In the genomic region with DNA sequence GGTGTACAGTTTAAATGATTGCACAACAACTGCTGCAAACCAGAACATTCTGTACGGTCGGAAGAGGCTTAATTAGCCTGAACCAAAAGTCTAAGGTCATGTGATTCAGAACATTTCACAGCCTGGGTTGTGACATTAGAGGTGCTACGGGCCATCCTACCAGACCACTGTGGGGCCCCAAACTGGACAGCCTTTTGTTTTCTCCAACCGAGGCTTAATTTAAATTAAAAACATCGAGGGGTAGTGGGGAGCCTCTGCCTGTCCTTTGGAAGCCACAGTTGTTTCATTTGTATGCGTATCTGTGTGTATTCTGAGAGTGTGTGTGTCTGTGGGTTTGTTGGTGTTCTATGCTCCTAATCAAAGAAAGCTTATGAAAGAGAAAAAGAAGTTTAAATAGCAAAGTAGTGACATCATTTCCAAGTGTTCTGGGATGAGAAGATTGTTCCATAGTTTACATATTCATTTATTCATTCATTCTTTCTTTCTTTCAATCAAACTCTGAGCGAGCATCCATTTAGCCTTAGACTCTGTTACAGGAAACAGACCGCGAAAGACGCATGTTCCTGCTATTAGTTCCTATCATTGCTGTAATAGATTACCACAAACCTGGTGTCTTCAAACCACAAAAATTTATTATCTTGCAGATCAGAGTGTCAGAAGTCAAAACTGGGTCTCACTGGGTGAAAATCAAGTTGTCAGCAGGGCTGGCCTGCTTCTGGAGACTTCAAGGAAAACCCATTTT, we compare ENCODE assay signal across 1 cellular context.
TF ChIP-seq lines count a peak whose summit lies in the region.

No MANE protein-coding gene starts in this region.

TF ChIP-seq in HepG2, 621 proteins besides CTCF, POLR2A, EP300 and RAD21 (continued from another document):
- TF ChIP-seq, protein P1, sequence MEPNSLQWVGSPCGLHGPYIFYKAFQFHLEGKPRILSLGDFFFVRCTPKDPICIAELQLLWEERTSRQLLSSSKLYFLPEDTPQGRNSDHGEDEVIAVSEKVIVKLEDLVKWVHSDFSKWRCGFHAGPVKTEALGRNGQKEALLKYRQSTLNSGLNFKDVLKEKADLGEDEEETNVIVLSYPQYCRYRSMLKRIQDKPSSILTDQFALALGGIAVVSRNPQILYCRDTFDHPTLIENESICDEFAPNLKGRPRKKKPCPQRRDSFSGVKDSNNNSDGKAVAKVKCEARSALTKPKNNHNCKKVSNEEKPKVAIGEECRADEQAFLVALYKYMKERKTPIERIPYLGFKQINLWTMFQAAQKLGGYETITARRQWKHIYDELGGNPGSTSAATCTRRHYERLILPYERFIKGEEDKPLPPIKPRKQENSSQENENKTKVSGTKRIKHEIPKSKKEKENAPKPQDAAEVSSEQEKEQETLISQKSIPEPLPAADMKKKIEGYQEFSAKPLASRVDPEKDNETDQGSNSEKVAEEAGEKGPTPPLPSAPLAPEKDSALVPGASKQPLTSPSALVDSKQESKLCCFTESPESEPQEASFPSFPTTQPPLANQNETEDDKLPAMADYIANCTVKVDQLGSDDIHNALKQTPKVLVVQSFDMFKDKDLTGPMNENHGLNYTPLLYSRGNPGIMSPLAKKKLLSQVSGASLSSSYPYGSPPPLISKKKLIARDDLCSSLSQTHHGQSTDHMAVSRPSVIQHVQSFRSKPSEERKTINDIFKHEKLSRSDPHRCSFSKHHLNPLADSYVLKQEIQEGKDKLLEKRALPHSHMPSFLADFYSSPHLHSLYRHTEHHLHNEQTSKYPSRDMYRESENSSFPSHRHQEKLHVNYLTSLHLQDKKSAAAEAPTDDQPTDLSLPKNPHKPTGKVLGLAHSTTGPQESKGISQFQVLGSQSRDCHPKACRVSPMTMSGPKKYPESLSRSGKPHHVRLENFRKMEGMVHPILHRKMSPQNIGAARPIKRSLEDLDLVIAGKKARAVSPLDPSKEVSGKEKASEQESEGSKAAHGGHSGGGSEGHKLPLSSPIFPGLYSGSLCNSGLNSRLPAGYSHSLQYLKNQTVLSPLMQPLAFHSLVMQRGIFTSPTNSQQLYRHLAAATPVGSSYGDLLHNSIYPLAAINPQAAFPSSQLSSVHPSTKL (CRISPR knock-in tag; IDR thresholded peaks at IDR 0.05), result 0 out of 2 replicates have a peak, but pooled peaks have one; percentile 12
- TF ChIP-seq RARA (CRISPR knock-in tag; IDR thresholded peaks at IDR 0.05) (peak; percentile 9; the same call in 1 of the 2 replicates), CEBPG (CRISPR knock-in tag; IDR thresholded peaks at IDR 0.05) (peak; percentile 88), POGZ (CRISPR knock-in tag; IDR thresholded peaks at IDR 0.05) (0 out of 2 replicates have a peak, but pooled peaks have one; percentile 36), CEBPB (IDR thresholded peaks at IDR 0.05; ENCODE audit: borderline replicate concordance, low read depth, low read length) (peak; percentile 93), SOX5 (CRISPR knock-in tag; IDR thresholded peaks at IDR 0.05; ENCODE audit: borderline replicate concordance) (peak; percentile 63; the same call in 1 of the 2 replicates), MIXL1 (CRISPR knock-in tag; IDR thresholded peaks at IDR 0.05) (peak; percentile 73), SOX13 (IDR thresholded peaks at IDR 0.05) (no peak), SOX13 (CRISPR knock-in tag; conservative IDR thresholded peaks at IDR 0.05 in 1 of 2, IDR thresholded peaks at IDR 0.05 in 1 of 2) (peak in 1 of 2 experiments; percentile 69; a peak in 1 of 4 replicates), MED1 (CRISPR knock-in tag; IDR thresholded peaks at IDR 0.05) (peak; percentile 23; the same call in 1 of the 2 replicates), ZKSCAN5 (CRISPR knock-in tag; IDR thresholded peaks at IDR 0.05) (no peak)
- TF ChIP-seq, protein P2, sequence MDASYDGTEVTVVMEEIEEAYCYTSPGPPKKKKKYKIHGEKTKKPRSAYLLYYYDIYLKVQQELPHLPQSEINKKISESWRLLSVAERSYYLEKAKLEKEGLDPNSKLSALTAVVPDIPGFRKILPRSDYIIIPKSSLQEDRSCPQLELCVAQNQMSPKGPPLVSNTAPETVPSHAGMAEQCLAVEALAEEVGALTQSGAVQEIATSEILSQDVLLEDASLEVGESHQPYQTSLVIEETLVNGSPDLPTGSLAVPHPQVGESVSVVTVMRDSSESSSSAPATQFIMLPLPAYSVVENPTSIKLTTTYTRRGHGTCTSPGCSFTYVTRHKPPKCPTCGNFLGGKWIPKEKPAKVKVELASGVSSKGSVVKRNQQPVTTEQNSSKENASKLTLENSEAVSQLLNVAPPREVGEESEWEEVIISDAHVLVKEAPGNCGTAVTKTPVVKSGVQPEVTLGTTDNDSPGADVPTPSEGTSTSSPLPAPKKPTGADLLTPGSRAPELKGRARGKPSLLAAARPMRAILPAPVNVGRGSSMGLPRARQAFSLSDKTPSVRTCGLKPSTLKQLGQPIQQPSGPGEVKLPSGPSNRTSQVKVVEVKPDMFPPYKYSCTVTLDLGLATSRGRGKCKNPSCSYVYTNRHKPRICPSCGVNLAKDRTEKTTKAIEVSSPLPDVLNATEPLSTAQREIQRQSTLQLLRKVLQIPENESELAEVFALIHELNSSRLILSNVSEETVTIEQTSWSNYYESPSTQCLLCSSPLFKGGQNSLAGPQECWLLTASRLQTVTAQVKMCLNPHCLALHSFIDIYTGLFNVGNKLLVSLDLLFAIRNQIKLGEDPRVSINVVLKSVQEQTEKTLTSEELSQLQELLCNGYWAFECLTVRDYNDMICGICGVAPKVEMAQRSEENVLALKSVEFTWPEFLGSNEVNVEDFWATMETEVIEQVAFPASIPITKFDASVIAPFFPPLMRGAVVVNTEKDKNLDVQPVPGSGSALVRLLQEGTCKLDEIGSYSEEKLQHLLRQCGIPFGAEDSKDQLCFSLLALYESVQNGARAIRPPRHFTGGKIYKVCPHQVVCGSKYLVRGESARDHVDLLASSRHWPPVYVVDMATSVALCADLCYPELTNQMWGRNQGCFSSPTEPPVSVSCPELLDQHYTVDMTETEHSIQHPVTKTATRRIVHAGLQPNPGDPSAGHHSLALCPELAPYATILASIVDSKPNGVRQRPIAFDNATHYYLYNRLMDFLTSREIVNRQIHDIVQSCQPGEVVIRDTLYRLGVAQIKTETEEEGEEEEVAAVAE (CRISPR knock-in tag; IDR thresholded peaks at IDR 0.05; ENCODE audit: borderline replicate concordance), result no peak
- TF ChIP-seq, protein P3, sequence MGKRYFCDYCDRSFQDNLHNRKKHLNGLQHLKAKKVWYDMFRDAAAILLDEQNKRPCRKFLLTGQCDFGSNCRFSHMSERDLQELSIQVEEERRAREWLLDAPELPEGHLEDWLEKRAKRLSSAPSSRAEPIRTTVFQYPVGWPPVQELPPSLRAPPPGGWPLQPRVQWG (CRISPR knock-in tag; IDR thresholded peaks at IDR 0.05; ENCODE audit: borderline replicate concordance, low read depth), result no peak
